8 cellular contexts compared by ENCODE assay signal in genomic region chr13:50911937-50912624, GRCh38. TPM values are rescaled to one million over a fixed set of nuclear protein-coding genes. Genes with fewer than 3 reads are reported as not detected.
A peak's percentile ranks its signal among the peaks of the same experiment; 100 is the strongest.
DNase-seq lines count a peak whose midpoint lies in the region; ATAC-seq and TF ChIP-seq lines count a peak whose summit lies in the region.

No MANE protein-coding gene starts in this region.

- H3K4me3 Mint-ChIP-seq in naive B cell = peak overlapping the region; percentile 89 to 97 (median 95)
- H3K4me3 Mint-ChIP-seq in stimulated activated memory B cell treated with anti-CD40 and anti-IgM and Interleukin-4, amounts not matched to agents 10 μg/mL and 1 μg/mL and 100 μg/mL, for 72 hours = peak overlapping the region; percentile 95

- BruUV-seq in OCI-LY7 (replicated peaks; lab: Mats Ljungman, UMichigan) = no TSS peak

- ATAC-seq in GM21576 (IDR thresholded peaks at IDR 0.05; ENCODE audit: unreplicated experiment) (peak; percentile 60), esophagus mucosa (peak; percentile 65), naive B cell (ENCODE audit: low read depth in 2 of 2) (peak; percentile 42)
- ATAC-seq in stimulated activated memory B cell treated with anti-CD40 and anti-IgM and Interleukin-4, amounts not matched to agents 10 μg/mL and 1 μg/mL and 100 μg/mL, for 72 hours = peak; percentile 81

- H2AFZ ChIP-seq in OCI-LY7 (ENCODE audit: low read length) = no peak overlapping the region

- H3K36me3 ChIP-seq in OCI-LY7 (ENCODE audit: insufficient read depth, low read length) = peaks cover 4% of the 10 kb centered on the region; the same call in 1 of the 2 replicates

- H3K4me1 Mint-ChIP-seq in naive B cell = peaks cover 53 to 76% (median 59%) of the 10 kb centered on the region in 3 donors
- peaks cover 68% of the 10 kb centered on the region for H3K4me1 Mint-ChIP-seq in stimulated activated memory B cell treated with anti-CD40 and anti-IgM and Interleukin-4, amounts not matched to agents 10 μg/mL and 1 μg/mL and 100 μg/mL, for 72 hours

- TF ChIP-seq CTCF in OCI-LY7 (conservative IDR thresholded peaks at IDR 0.05; ENCODE audit: low read length) = peak; percentile 96

- H3K27ac Mint-ChIP-seq in naive B cell = peak overlapping the region; percentile 40 to 97 (median 84)
- peak overlapping the region; percentile 91 for H3K27ac Mint-ChIP-seq in stimulated activated memory B cell treated with anti-CD40 and anti-IgM and Interleukin-4, amounts not matched to agents 10 μg/mL and 1 μg/mL and 100 μg/mL, for 72 hours

- peaks cover 18% of the 10 kb centered on the region; the same call in 1 of the 2 replicates for H4K20me1 ChIP-seq in OCI-LY7 (ENCODE audit: insufficient read depth, low read length)

- peak overlapping the region; percentile 99 for H3K4me3 ChIP-seq in OCI-LY7 (ENCODE audit: low read depth, low read length, poor library complexity, severe bottlenecking)

- no peaks in the 10 kb centered on the region for H3K36me3 Mint-ChIP-seq in naive B cell
- H3K36me3 Mint-ChIP-seq in stimulated activated memory B cell treated with anti-CD40 and anti-IgM and Interleukin-4, amounts not matched to agents 10 μg/mL and 1 μg/mL and 100 μg/mL, for 72 hours = no peaks in the 10 kb centered on the region

- peaks cover 84% of the 10 kb centered on the region for H3K79me2 ChIP-seq in OCI-LY7 (ENCODE audit: insufficient read depth, low read depth, low read length)

- peak overlapping the region; percentile 89 for H3K27ac ChIP-seq in OCI-LY7 (ENCODE audit: low read depth, low read length, poor library complexity, severe bottlenecking)

- intact Hi-C loops in OCI-LY7 (cut with micrococcal nuclease; ENCODE audit: unreplicated experiment) = loop anchor here (1.0 to 5.0 kb wide), 13 partner anchors 19 to 975 kb away; partner anchors contain the start of genes SPRYD7 and TRIM13

- H3K27me3 Mint-ChIP-seq in naive B cell = no peaks in the 10 kb centered on the region
- H3K27me3 Mint-ChIP-seq in stimulated activated memory B cell treated with anti-CD40 and anti-IgM and Interleukin-4, amounts not matched to agents 10 μg/mL and 1 μg/mL and 100 μg/mL, for 72 hours = no peaks in the 10 kb centered on the region

- POLR2A ChIA-PET in OCI-LY7 (lab: Charles Lee) = interaction anchor here (0.6 to 8.0 kb wide), 28 partner anchors 9 to 974 kb away, joined by 3 to 226 read pairs (median 5); no protein-coding TSS in a partner anchor

- H3K9me3 ChIP-seq in OCI-LY7 (ENCODE audit: low read length) = no peaks in the 10 kb centered on the region

- CTCF ChIA-PET in OCI-LY7 (lab: Charles Lee; ENCODE audit: unreplicated experiment) = interaction anchor here (0.9 to 2.1 kb wide), 9 partner anchors 18 to 915 kb away, joined by 3 to 17 read pairs (median 7); partner anchors contain the start of gene TRIM13

- H3K9me2 ChIP-seq in OCI-LY7 (ENCODE audit: insufficient read depth, low read length) = no peaks in the 10 kb centered on the region

- DNase-seq in DMS153 treated with DMSO at 0.1 percent for 48 hours (lab: John Stamatoyannopoulos, UW; ENCODE audit: unreplicated experiment) (peak; percentile 93), OCI-LY7 (ENCODE audit: low spot score) (peak; percentile 98), activated T-cell treated with anti-CD3 and anti-CD28 coated beads for 4 hours (peak; percentile 91), naive B cell (peak; percentile 84)

- peaks cover 77% of the 10 kb centered on the region for H3K4me1 ChIP-seq in OCI-LY7 (ENCODE audit: insufficient read depth, low read length, poor library complexity, severe bottlenecking)

- peak overlapping the region; percentile 84 for H3K4me2 ChIP-seq in OCI-LY7 (ENCODE audit: low read length)

- TF ChIP-seq RAD21 in Ishikawa (IDR thresholded peaks at IDR 0.05; ENCODE audit: low read depth) = peak; percentile 85

- no peaks in the 10 kb centered on the region for H3K9me3 Mint-ChIP-seq in naive B cell
- no peaks in the 10 kb centered on the region for H3K9me3 Mint-ChIP-seq in stimulated activated memory B cell treated with anti-CD40 and anti-IgM and Interleukin-4, amounts not matched to agents 10 μg/mL and 1 μg/mL and 100 μg/mL, for 72 hours

- no peak; the same call in 1 of the 2 replicates for TF ChIP-seq EP300 in Ishikawa (IDR thresholded peaks at IDR 0.05; ENCODE audit: borderline replicate concordance)

TF ChIP-seq in Ishikawa, 13 proteins besides CTCF, POLR2A, EP300 and RAD21:
- TF ChIP-seq USF1 (IDR thresholded peaks at IDR 0.05) = no peak
- TF ChIP-seq TAF1 (IDR thresholded peaks at IDR 0.05; ENCODE audit: low read depth) = no peak
- no peak for TF ChIP-seq NFIC (IDR thresholded peaks at IDR 0.05)
- no peak for TF ChIP-seq CREB1 (IDR thresholded peaks at IDR 0.05; ENCODE audit: low read depth)
- TF ChIP-seq YY1 (IDR thresholded peaks at IDR 0.05; ENCODE audit: low read depth) = no peak
- no peak for TF ChIP-seq ZBTB7A (IDR thresholded peaks at IDR 0.05; ENCODE audit: low read depth)
- TF ChIP-seq EGR1 (IDR thresholded peaks at IDR 0.05) = no peak
- TF ChIP-seq TEAD4 (IDR thresholded peaks at IDR 0.05) = no peak
- TF ChIP-seq TCF12 (IDR thresholded peaks at IDR 0.05; ENCODE audit: low read depth) = no peak
- TF ChIP-seq, protein P1, sequence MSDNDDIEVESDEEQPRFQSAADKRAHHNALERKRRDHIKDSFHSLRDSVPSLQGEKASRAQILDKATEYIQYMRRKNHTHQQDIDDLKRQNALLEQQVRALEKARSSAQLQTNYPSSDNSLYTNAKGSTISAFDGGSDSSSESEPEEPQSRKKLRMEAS (IDR thresholded peaks at IDR 0.05) = no peak
- TF ChIP-seq, protein P2, sequence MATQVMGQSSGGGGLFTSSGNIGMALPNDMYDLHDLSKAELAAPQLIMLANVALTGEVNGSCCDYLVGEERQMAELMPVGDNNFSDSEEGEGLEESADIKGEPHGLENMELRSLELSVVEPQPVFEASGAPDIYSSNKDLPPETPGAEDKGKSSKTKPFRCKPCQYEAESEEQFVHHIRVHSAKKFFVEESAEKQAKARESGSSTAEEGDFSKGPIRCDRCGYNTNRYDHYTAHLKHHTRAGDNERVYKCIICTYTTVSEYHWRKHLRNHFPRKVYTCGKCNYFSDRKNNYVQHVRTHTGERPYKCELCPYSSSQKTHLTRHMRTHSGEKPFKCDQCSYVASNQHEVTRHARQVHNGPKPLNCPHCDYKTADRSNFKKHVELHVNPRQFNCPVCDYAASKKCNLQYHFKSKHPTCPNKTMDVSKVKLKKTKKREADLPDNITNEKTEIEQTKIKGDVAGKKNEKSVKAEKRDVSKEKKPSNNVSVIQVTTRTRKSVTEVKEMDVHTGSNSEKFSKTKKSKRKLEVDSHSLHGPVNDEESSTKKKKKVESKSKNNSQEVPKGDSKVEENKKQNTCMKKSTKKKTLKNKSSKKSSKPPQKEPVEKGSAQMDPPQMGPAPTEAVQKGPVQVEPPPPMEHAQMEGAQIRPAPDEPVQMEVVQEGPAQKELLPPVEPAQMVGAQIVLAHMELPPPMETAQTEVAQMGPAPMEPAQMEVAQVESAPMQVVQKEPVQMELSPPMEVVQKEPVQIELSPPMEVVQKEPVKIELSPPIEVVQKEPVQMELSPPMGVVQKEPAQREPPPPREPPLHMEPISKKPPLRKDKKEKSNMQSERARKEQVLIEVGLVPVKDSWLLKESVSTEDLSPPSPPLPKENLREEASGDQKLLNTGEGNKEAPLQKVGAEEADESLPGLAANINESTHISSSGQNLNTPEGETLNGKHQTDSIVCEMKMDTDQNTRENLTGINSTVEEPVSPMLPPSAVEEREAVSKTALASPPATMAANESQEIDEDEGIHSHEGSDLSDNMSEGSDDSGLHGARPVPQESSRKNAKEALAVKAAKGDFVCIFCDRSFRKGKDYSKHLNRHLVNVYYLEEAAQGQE (IDR thresholded peaks at IDR 0.05; ENCODE audit: low read depth) = no peak
- TF ChIP-seq CEBPB (IDR thresholded peaks at IDR 0.05) = no peak
- no peak for TF ChIP-seq FOXM1 (IDR thresholded peaks at IDR 0.05; ENCODE audit: borderline replicate concordance, low read depth)

RNA-seq across cellular contexts. Expression of gene RNASEH2B, which starts 2.5 kb away (rescaled TPM):
- total RNA-seq in OCI-LY7 (2014; rRNA removed; shearing (Covaris generic)) = 322 and 392 TPM in 2 replicates
- 225 and 277 TPM in 2 replicates for total RNA-seq in OCI-LY7 (2022)
- total RNA-seq in esophagus mucosa = 19.2 TPM
- polyA plus RNA-seq in naive B cell (ENCODE audit: low read depth in 6 of 6) = 100 to 1,000 TPM; 169 to 257 (median 216) TPM

Comparison
In these comparisons a context has a peak if more than half of its experiments do, and no peak if none do; other contexts are left out.
1. Peak in every context shown above with its lines: DNase-seq, ATAC-seq, H3K4me3 ChIP-seq and H3K27ac ChIP-seq.
2. RNA of gene RNASEH2B, which starts 2.5 kb away (total RNA-seq): 225 to 392 TPM in OCI-LY7; 19.2 TPM in esophagus mucosa (single experiment); every median in the first group is over 10 times any median in the second.